Comparison of ENCODE assay signal across 8 cellular contexts in genomic region chr4:105895324-105895608, GRCh38. TPM values are rescaled to one million over a fixed set of nuclear protein-coding genes. Genes with fewer than 3 reads are reported as not detected.
A peak's percentile ranks its signal among the peaks of the same experiment; 100 is the strongest.
DNase-seq lines count a peak whose midpoint lies in the region; ATAC-seq, FAIRE-seq and TF ChIP-seq lines count a peak whose summit lies in the region.

Gene NPNT (plus strand): TSS chr4:105895471. CDS start chr4:105895653, 182 bp downstream.

- no peak for TF ChIP-seq RAD21 in Ishikawa (IDR thresholded peaks at IDR 0.05; ENCODE audit: low read depth)

- no peaks in the 10 kb centered on the region for H3K36me3 Mint-ChIP-seq in memory B cell

- H3K36me3 ChIP-seq in bronchial epithelial cell (ENCODE audit: control insufficient read depth, insufficient read depth, low read length) = no peaks in the 10 kb centered on the region
- H3K36me3 ChIP-seq in uterus = no peaks in the 10 kb centered on the region

- ATAC-seq in GM21381 (IDR thresholded peaks at IDR 0.05; ENCODE audit: unreplicated experiment) (peak; percentile 18), memory B cell (ENCODE audit: low read depth) (no peak)

- intact Hi-C loops in uterus (cut with DNase I; ENCODE audit: low total_unique reads) = no loop called here

- FAIRE-seq in bronchial epithelial cell (lab: Jason Lieb, UNC) = no peak

- H3K27ac Mint-ChIP-seq in memory B cell = no peak within 1 kb of the TSS

- no peaks in the 10 kb centered on the region for H3K9me3 ChIP-seq in uterus

- no peaks in the 10 kb centered on the region for H3K4me1 ChIP-seq in uterus

- peaks cover 24% of the 10 kb centered on the region for H3K27me3 Mint-ChIP-seq in memory B cell

- H3K4me3 ChIP-seq in bronchial epithelial cell (ENCODE audit: low read depth, low read length) = peak within 1 kb of the TSS; percentile 41
- H3K4me3 ChIP-seq in uterus = peak within 1 kb of the TSS; percentile 38 to 40

- H3K27ac ChIP-seq in uterus = peak within 1 kb of the TSS; percentile 45 to 67

- no peaks in the 10 kb centered on the region for H3K9me3 Mint-ChIP-seq in memory B cell

- peak; percentile 86 for DNase-seq in COLO668 (lab: John Stamatoyannopoulos, UW; ENCODE audit: unreplicated experiment)
- no peak for DNase-seq in bronchial epithelial cell (ENCODE audit: low read depth)
- no peak for DNase-seq in memory B cell (ENCODE audit: low spot score in 2 of 2)
- peak in 1 of 2 donors; percentile 15 for DNase-seq in uterus
- no peak for DNase-seq in HPDE6-E6E7 (ENCODE audit: extremely low spot score)
- no peak for DNase-seq in NOMO-1 treated with DMSO at 0.1 percent for 48 hours (lab: John Stamatoyannopoulos, UW; ENCODE audit: unreplicated experiment)

- no peak for TF ChIP-seq EP300 in Ishikawa (IDR thresholded peaks at IDR 0.05; ENCODE audit: borderline replicate concordance)

- peak within 1 kb of the TSS; percentile 21 for H3K4me3 Mint-ChIP-seq in memory B cell

- TF ChIP-seq POLR2A in uterus (IDR thresholded peaks at IDR 0.05) = peak in 1 of 2 donors; percentile 38

- no peaks in the 10 kb centered on the region for H3K27me3 ChIP-seq in bronchial epithelial cell (ENCODE audit: control insufficient read depth, insufficient read depth, low read length)
- no peaks in the 10 kb centered on the region for H3K27me3 ChIP-seq in uterus

- H3K4me1 Mint-ChIP-seq in memory B cell = peaks cover 2% of the 10 kb centered on the region

- no peak for TF ChIP-seq CTCF in bronchial epithelial cell (IDR thresholded peaks at IDR 0.05; ENCODE audit: insufficient read depth, low read length, severe bottlenecking)
- TF ChIP-seq CTCF in uterus (IDR thresholded peaks at IDR 0.05) = peak in 2 of 4 experiments; percentile 4 to 6

TF ChIP-seq in Ishikawa, 13 proteins besides CTCF, POLR2A, EP300 and RAD21:
- no peak for TF ChIP-seq TCF12 (IDR thresholded peaks at IDR 0.05; ENCODE audit: low read depth)
- TF ChIP-seq CEBPB (IDR thresholded peaks at IDR 0.05) = no peak
- no peak for TF ChIP-seq USF1 (IDR thresholded peaks at IDR 0.05)
- no peak for TF ChIP-seq FOXM1 (IDR thresholded peaks at IDR 0.05; ENCODE audit: borderline replicate concordance, low read depth)
- no peak for TF ChIP-seq TEAD4 (IDR thresholded peaks at IDR 0.05)
- no peak for TF ChIP-seq MAX (IDR thresholded peaks at IDR 0.05)
- no peak for TF ChIP-seq YY1 (IDR thresholded peaks at IDR 0.05; ENCODE audit: low read depth)
- 0 out of 2 replicates have a peak, but pooled peaks have one; percentile 25 for TF ChIP-seq TAF1 (IDR thresholded peaks at IDR 0.05; ENCODE audit: low read depth)
- TF ChIP-seq EGR1 (IDR thresholded peaks at IDR 0.05) = no peak
- TF ChIP-seq CREB1 (IDR thresholded peaks at IDR 0.05; ENCODE audit: low read depth) = no peak
- peak; percentile 55; the same call in 1 of the 2 replicates for TF ChIP-seq ZBTB7A (IDR thresholded peaks at IDR 0.05; ENCODE audit: low read depth)
- TF ChIP-seq NFIC (IDR thresholded peaks at IDR 0.05) = no peak
- TF ChIP-seq REST (IDR thresholded peaks at IDR 0.05; ENCODE audit: low read depth) = no peak

RNA-seq across cellular contexts. Expression of gene NPNT, which starts in this region (rescaled TPM):
- total RNA-seq in bronchial epithelial cell (1.1 and 5.0 TPM in 2 replicates), uterus (10 to 100 TPM in 3 of 4 donors, 1 to 10 TPM in 1; 6.8 to 69.9 (median 36.3) TPM)
